8 cellular contexts compared by ENCODE assay signal in genomic region chr2:55268288-55268906, GRCh38. TPM values are rescaled to one million over a fixed set of nuclear protein-coding genes. Genes with fewer than 3 reads are reported as not detected.
DNase-seq lines count a peak whose midpoint lies in the region; ATAC-seq lines count a peak whose summit lies in the region.

No MANE protein-coding gene starts in this region.

- no peaks in the 10 kb centered on the region for H3K9me3 Mint-ChIP-seq in activated CD4-positive, alpha-beta T cell treated with anti-CD3 and anti-CD28 coated beads, Interleukin-2, amount 10 ng/mL, durations not matched to agents 24 days and 14 days
- H3K9me3 Mint-ChIP-seq in activated CD4-positive, alpha-beta memory T cell treated with anti-CD3 and anti-CD28 coated beads, Interleukin-2, amount 10 ng/mL, durations not matched to agents 7 days and 5 days = no peaks in the 10 kb centered on the region
- no peaks in the 10 kb centered on the region for H3K9me3 Mint-ChIP-seq in stimulated activated memory B cell treated with anti-CD40 and anti-IgM and Interleukin-4, amounts not matched to agents 10 μg/mL and 1 μg/mL and 100 μg/mL, for 72 hours

- WGBS in iPS DF 6.9 (ENCODE audit: insufficient coverage, insufficient read length) = no CpG with 5 or more reads among the region's 13 CpGs

- peak overlapping the region; percentile 95 for H3K27ac Mint-ChIP-seq in activated CD4-positive, alpha-beta T cell treated with anti-CD3 and anti-CD28 coated beads, Interleukin-2, amount 10 ng/mL, durations not matched to agents 24 days and 14 days
- peak overlapping the region; percentile 86 for H3K27ac Mint-ChIP-seq in activated CD4-positive, alpha-beta memory T cell treated with anti-CD3 and anti-CD28 coated beads, Interleukin-2, amount 10 ng/mL, durations not matched to agents 7 days and 5 days
- peak overlapping the region; percentile 96 for H3K27ac Mint-ChIP-seq in stimulated activated memory B cell treated with anti-CD40 and anti-IgM and Interleukin-4, amounts not matched to agents 10 μg/mL and 1 μg/mL and 100 μg/mL, for 72 hours

- CTCF ChIA-PET in activated CD4-positive, alpha-beta memory T cell treated with anti-CD3 and anti-CD28 coated beads, Interleukin-2, amount 10 ng/mL, durations not matched to agents 7 days and 5 days (lab: Charles Lee) = interaction anchor here (0.6 to 1.2 kb wide), 2 partner anchors 9 to 121 kb away, joined by 3 read pairs; no protein-coding TSS in a partner anchor

- H3K4me3 Mint-ChIP-seq in activated CD4-positive, alpha-beta T cell treated with anti-CD3 and anti-CD28 coated beads, Interleukin-2, amount 10 ng/mL, durations not matched to agents 24 days and 14 days = peak overlapping the region; percentile 96
- H3K4me3 Mint-ChIP-seq in activated CD4-positive, alpha-beta memory T cell treated with anti-CD3 and anti-CD28 coated beads, Interleukin-2, amount 10 ng/mL, durations not matched to agents 7 days and 5 days = peak overlapping the region; percentile 86
- H3K4me3 Mint-ChIP-seq in stimulated activated memory B cell treated with anti-CD40 and anti-IgM and Interleukin-4, amounts not matched to agents 10 μg/mL and 1 μg/mL and 100 μg/mL, for 72 hours = peak overlapping the region; percentile 88

- H3K27me3 Mint-ChIP-seq in activated CD4-positive, alpha-beta T cell treated with anti-CD3 and anti-CD28 coated beads, Interleukin-2, amount 10 ng/mL, durations not matched to agents 24 days and 14 days = peaks cover 2% of the 10 kb centered on the region
- peaks cover 4% of the 10 kb centered on the region for H3K27me3 Mint-ChIP-seq in activated CD4-positive, alpha-beta memory T cell treated with anti-CD3 and anti-CD28 coated beads, Interleukin-2, amount 10 ng/mL, durations not matched to agents 7 days and 5 days
- no peaks in the 10 kb centered on the region for H3K27me3 Mint-ChIP-seq in stimulated activated memory B cell treated with anti-CD40 and anti-IgM and Interleukin-4, amounts not matched to agents 10 μg/mL and 1 μg/mL and 100 μg/mL, for 72 hours

- ATAC-seq in stimulated activated memory B cell treated with anti-CD40 and anti-IgM and Interleukin-4, amounts not matched to agents 10 μg/mL and 1 μg/mL and 100 μg/mL, for 72 hours = no peak
- no peak for ATAC-seq in GM21367 (IDR thresholded peaks at IDR 0.05; ENCODE audit: unreplicated experiment)

- no peak overlapping the region for H3K27ac ChIP-seq in iPS DF 6.9 (ENCODE audit: low read length)

- H3K4me1 ChIP-seq in iPS DF 6.9 (ENCODE audit: control insufficient read depth, insufficient read depth, low read length) = no peaks in the 10 kb centered on the region

- H3K27me3 ChIP-seq in iPS DF 6.9 (ENCODE audit: control insufficient read depth, insufficient read depth, low read length) = no peaks in the 10 kb centered on the region

- peaks cover 22% of the 10 kb centered on the region for H3K36me3 Mint-ChIP-seq in activated CD4-positive, alpha-beta T cell treated with anti-CD3 and anti-CD28 coated beads, Interleukin-2, amount 10 ng/mL, durations not matched to agents 24 days and 14 days (ENCODE audit: low read depth)
- peaks cover 16% of the 10 kb centered on the region for H3K36me3 Mint-ChIP-seq in activated CD4-positive, alpha-beta memory T cell treated with anti-CD3 and anti-CD28 coated beads, Interleukin-2, amount 10 ng/mL, durations not matched to agents 7 days and 5 days (ENCODE audit: low read depth)
- peaks cover 9% of the 10 kb centered on the region for H3K36me3 Mint-ChIP-seq in stimulated activated memory B cell treated with anti-CD40 and anti-IgM and Interleukin-4, amounts not matched to agents 10 μg/mL and 1 μg/mL and 100 μg/mL, for 72 hours

- H3K4me1 Mint-ChIP-seq in activated CD4-positive, alpha-beta T cell treated with anti-CD3 and anti-CD28 coated beads, Interleukin-2, amount 10 ng/mL, durations not matched to agents 24 days and 14 days = peaks cover 7% of the 10 kb centered on the region
- peaks cover 32% of the 10 kb centered on the region for H3K4me1 Mint-ChIP-seq in activated CD4-positive, alpha-beta memory T cell treated with anti-CD3 and anti-CD28 coated beads, Interleukin-2, amount 10 ng/mL, durations not matched to agents 7 days and 5 days
- peaks cover 20% of the 10 kb centered on the region for H3K4me1 Mint-ChIP-seq in stimulated activated memory B cell treated with anti-CD40 and anti-IgM and Interleukin-4, amounts not matched to agents 10 μg/mL and 1 μg/mL and 100 μg/mL, for 72 hours

- H3K9me3 ChIP-seq in iPS DF 6.9 (ENCODE audit: control insufficient read depth, insufficient read depth, low read length) = no peaks in the 10 kb centered on the region

- POLR2A ChIA-PET in activated CD4-positive, alpha-beta memory T cell treated with anti-CD3 and anti-CD28 coated beads, Interleukin-2, amount 10 ng/mL, durations not matched to agents 7 days and 5 days (lab: Charles Lee) = interaction anchor here (0.7 to 1.8 kb wide), 4 partner anchors 9 to 36 kb away, joined by 3 to 8 read pairs (median 5); partner anchors contain the start of genes CLHC1 and RPS27A

- no peaks in the 10 kb centered on the region; the same call in 1 of the 2 replicates for H3K36me3 ChIP-seq in iPS DF 6.9 (ENCODE audit: control insufficient read depth, insufficient read depth, low read length)

- intact Hi-C loops in activated CD4-positive, alpha-beta T cell treated with anti-CD3 and anti-CD28 coated beads, Interleukin-2, amount 10 ng/mL, durations not matched to agents 24 days and 14 days (cut with micrococcal nuclease) = loop anchor here (5.0 kb wide), 2 partner anchors 44 to 349 kb away; partner anchors contain the start of gene PPP4R3B

- H3K4me3 ChIP-seq in iPS DF 6.9 (ENCODE audit: low read length) = peak overlapping the region; percentile 60; the same call in 1 of the 2 replicates

- no peak for DNase-seq in activated CD4-positive, alpha-beta T cell treated with anti-CD3 and anti-CD28 coated beads, Interleukin-2, amount 10 ng/mL, durations not matched to agents 24 days and 14 days
- DNase-seq in activated CD4-positive, alpha-beta T cell treated with anti-CD3 and anti-CD28 coated beads, Interleukin-2, amount 50 U/mL, for 48 hours = no peak
- DNase-seq in activated CD4-positive, alpha-beta memory T cell treated with anti-CD3 and anti-CD28 coated beads, Interleukin-2, amount 10 ng/mL, durations not matched to agents 7 days and 5 days = no peak
- DNase-seq in iPS DF 6.9 (ENCODE audit: low read depth, low spot score) (no peak), NCI-H1436 treated with DMSO at 0.1 percent for 48 hours (lab: John Stamatoyannopoulos, UW) (no peak)
- DNase-seq in stimulated activated CD4-positive, alpha-beta T cell treated with anti-CD3 and anti-CD28 coated beads, Interleukin-4, amount 100 ng/mL, for 1 hour = no peak

RNA-seq across cellular contexts. Expression of gene MTIF2, which starts 0.6 kb away (rescaled TPM):
- 45.7 and 47.1 TPM in 2 replicates for total RNA-seq in activated CD4-positive, alpha-beta T cell treated with anti-CD3 and anti-CD28 coated beads, Interleukin-2, amount 10 ng/mL, durations not matched to agents 24 days and 14 days
- total RNA-seq in activated CD4-positive, alpha-beta memory T cell treated with anti-CD3 and anti-CD28 coated beads, Interleukin-2, amount 10 ng/mL, durations not matched to agents 7 days and 5 days = 10 to 100 TPM; 25.6 to 26.5 TPM

RNA-seq across cellular contexts. Expression of gene RPS27A, which starts 35.9 kb away (rescaled TPM):
- 1,064 and 1,070 TPM in 2 replicates for total RNA-seq in activated CD4-positive, alpha-beta T cell treated with anti-CD3 and anti-CD28 coated beads, Interleukin-2, amount 10 ng/mL, durations not matched to agents 24 days and 14 days
- total RNA-seq in activated CD4-positive, alpha-beta memory T cell treated with anti-CD3 and anti-CD28 coated beads, Interleukin-2, amount 10 ng/mL, durations not matched to agents 7 days and 5 days = 100 to 1,000 TPM; 869 to 878 TPM

RNA-seq across cellular contexts. Expression of gene CLHC1, which starts 36.3 kb away (rescaled TPM):
- total RNA-seq in activated CD4-positive, alpha-beta T cell treated with anti-CD3 and anti-CD28 coated beads, Interleukin-2, amount 10 ng/mL, durations not matched to agents 24 days and 14 days = 7.3 and 10.1 TPM in 2 replicates
- 1 to 10 TPM; 7.5 to 8.3 TPM for total RNA-seq in activated CD4-positive, alpha-beta memory T cell treated with anti-CD3 and anti-CD28 coated beads, Interleukin-2, amount 10 ng/mL, durations not matched to agents 7 days and 5 days
